ENCODE assay signal across 23 cellular contexts in genomic region chr20:45467861-45468260, GRCh38. TPM values are rescaled to one million over a fixed set of nuclear protein-coding genes. Genes with fewer than 3 reads are reported as not detected.
DNase-seq lines count a peak whose midpoint lies in the region; ATAC-seq and TF ChIP-seq lines count a peak whose summit lies in the region.
"Had no signal": no experiment of that assay in that cellular context is flagged by ENCODE, and none has a peak within 500 bp of the region (broad histone marks: within the 10 kb centered on the region; RNA-seq: fewer than 3 reads in every experiment).

No MANE protein-coding gene starts in this region.

- peaks cover 18% of the 10 kb centered on the region; the same call in 1 of the 2 replicates for H3K4me1 ChIP-seq in Caco-2

- H3K27me3 Mint-ChIP-seq in Caco-2 (ENCODE audit: insufficient read depth, unreplicated experiment) = peaks cover 9% of the 10 kb centered on the region

- H3K36me3 Mint-ChIP-seq in Caco-2 (ENCODE audit: insufficient read depth, unreplicated experiment) = no peaks in the 10 kb centered on the region
- H3K36me3 Mint-ChIP-seq: activated naive CD8-positive, alpha-beta T cell treated with anti-CD3 and anti-CD28 coated beads for 36 hours; immature natural killer cell had no signal

- intact Hi-C loops in Caco-2 (cut with micrococcal nuclease; ENCODE audit: unreplicated experiment) (no loop called here), sciatic nerve (cut with DNase I) (no loop called here)

- POLR2A ChIA-PET in Caco-2 (lab: Charles Lee) = interaction anchor here (0.5 to 1.1 kb wide), 2 partner anchors 105 to 142 kb away, joined by 3 read pairs; partner anchors contain the start of gene SYS1

- H3K9me3 ChIP-seq in MG63 = peaks cover 1% of the 10 kb centered on the region; the same call in 1 of the 2 replicates
- no peaks in the 10 kb centered on the region for H3K9me3 ChIP-seq in Caco-2
- H3K9me3 ChIP-seq: right lobe of liver had no signal

- H3K9me3 Mint-ChIP-seq in Caco-2 (ENCODE audit: unreplicated experiment) = no peaks in the 10 kb centered on the region
- H3K9me3 Mint-ChIP-seq: activated T-cell treated with anti-CD3 and anti-CD28 coated beads, Interleukin-2, amount 50 U/mL, for 72 hours; immature natural killer cell had no signal

- H3K4me3 ChIP-seq in MG63 (no peak overlapping the region), Caco-2 (ENCODE audit: low read depth, low read length) (no peak overlapping the region)
- H3K4me3 ChIP-seq: right lobe of liver had no signal

- no peak overlapping the region for H3K4me3 Mint-ChIP-seq in Caco-2 (ENCODE audit: unreplicated experiment)
- H3K4me3 Mint-ChIP-seq: activated naive CD8-positive, alpha-beta T cell treated with anti-CD3 and anti-CD28 coated beads for 36 hours; activated T-cell treated with anti-CD3 and anti-CD28 coated beads, Interleukin-2, amount 50 U/mL, for 72 hours; immature natural killer cell had no signal

- DNase-seq in COR-L47 (lab: John Stamatoyannopoulos, UW) (peak; percentile 69), MG63 (peak; percentile 47), NCI-H774 (lab: John Stamatoyannopoulos, UW) (peak; percentile 76), mucosa of gallbladder (ENCODE audit: low spot score) (peak; percentile 50), Caco-2 (no peak), sciatic nerve (ENCODE audit: low spot score) (no peak)
- no peak for DNase-seq in stimulated activated naive CD4-positive, alpha-beta T cell (lab: John Stamatoyannopoulos, UW)
- DNase-seq: activated CD4-positive, alpha-beta T cell treated with anti-CD3 and anti-CD28 coated beads, Interleukin-2, amount 50 U/mL, for 48 hours; activated naive CD8-positive, alpha-beta T cell treated with anti-CD3 and anti-CD28 coated beads for 36 hours; activated T-cell treated with anti-CD3 and anti-CD28 coated beads, Interleukin-2, amount 50 U/mL, for 72 hours; brain microvascular endothelial cell; dermis blood vessel endothelial cell; glutamatergic neuron; H9; immature natural killer cell; mesenchymal stem cell; MM.1S; NCI-H446 treated with DMSO at 0.1 percent for 48 hours; right lobe of liver; stimulated activated CD4-positive, alpha-beta T cell treated with anti-CD3 and anti-CD28 coated beads, Interleukin-2, amount 100 ng/mL, for 48 hours had no signal

- no peak for TF ChIP-seq CTCF in Caco-2 (IDR thresholded peaks at IDR 0.05; ENCODE audit: insufficient read depth in 1 of 2, low read depth in 1 of 2, low read length in 1 of 2, severe bottlenecking in 1 of 2, unreplicated experiment in 1 of 2)

- ATAC-seq in HG02798 (IDR thresholded peaks at IDR 0.05; ENCODE audit: poor library complexity, unreplicated experiment) (no peak), sciatic nerve (no peak)
- ATAC-seq: activated T-cell treated with anti-CD3 and anti-CD28 coated beads, Interleukin-2, amount 50 U/mL, for 72 hours; esophagus mucosa had no signal

- no TSS peak for BruUV-seq in Caco-2 (replicated peaks; lab: Mats Ljungman, UMichigan)

- no peak overlapping the region for H3K27ac Mint-ChIP-seq in Caco-2 (ENCODE audit: unreplicated experiment)
- H3K27ac Mint-ChIP-seq: activated naive CD8-positive, alpha-beta T cell treated with anti-CD3 and anti-CD28 coated beads for 36 hours; activated T-cell treated with anti-CD3 and anti-CD28 coated beads, Interleukin-2, amount 50 U/mL, for 72 hours; H9; immature natural killer cell had no signal

- CTCF ChIA-PET in Caco-2 (lab: Charles Lee) = interaction anchor here (1.2 to 2.3 kb wide), 3 partner anchors 31 to 303 kb away, joined by 3 to 6 read pairs (median 6); no protein-coding TSS in a partner anchor

- no peaks in the 10 kb centered on the region for H3K36me3 ChIP-seq in MG63
- no peaks in the 10 kb centered on the region for H3K36me3 ChIP-seq in Caco-2 (ENCODE audit: control insufficient read depth, insufficient read depth, low read length)
- H3K36me3 ChIP-seq: brain microvascular endothelial cell, right lobe of liver had no signal

- H3K4me1 Mint-ChIP-seq in Caco-2 (ENCODE audit: low read depth, unreplicated experiment) = peaks cover 8% of the 10 kb centered on the region

- H3K27me3 ChIP-seq in MG63 = peaks cover 52% of the 10 kb centered on the region
- H3K27me3 ChIP-seq in Caco-2 (replicated peaks; ENCODE audit: control insufficient read depth, insufficient read depth, low read length) = peaks cover 11% of the 10 kb centered on the region

RNA-seq across cellular contexts. Expression of gene WFDC2, which starts 1.7 kb away (rescaled TPM):
- total RNA-seq in MG63 (2014; rRNA removed; shearing (Covaris generic); ENCODE audit: low replicate concordance) = not detected in 2 replicates
- total RNA-seq in mucosa of gallbladder = 144 TPM
- 14.3 and 16.9 TPM in 2 replicates for total RNA-seq in Caco-2 (2022)
- total RNA-seq in sciatic nerve = 4.1 TPM
- total RNA-seq: dermis blood vessel endothelial cell had no signal

RNA-seq across cellular contexts. Expression of gene SPINT3, which starts 47.6 kb away (rescaled TPM):
- not detected in 2 replicates for total RNA-seq in MG63 (2014; rRNA removed; shearing (Covaris generic); ENCODE audit: low replicate concordance)
- total RNA-seq in mucosa of gallbladder = not detected
- not detected in 2 replicates for total RNA-seq in Caco-2 (2022)
- not detected for total RNA-seq in sciatic nerve
- total RNA-seq: activated naive CD8-positive, alpha-beta T cell treated with anti-CD3 and anti-CD28 coated beads for 36 hours; activated T-cell treated with anti-CD3 and anti-CD28 coated beads, Interleukin-2, amount 50 U/mL, for 72 hours; dermis blood vessel endothelial cell; esophagus mucosa; H9; right lobe of liver; temporal lobe had no signal

RNA-seq across cellular contexts. Expression of gene PIGT, which starts 51.9 kb away (rescaled TPM):
- 35.6 and 66.5 TPM in 2 replicates for total RNA-seq in MG63 (2014; rRNA removed; shearing (Covaris generic); ENCODE audit: low replicate concordance)
- total RNA-seq in mucosa of gallbladder (98.3 TPM), Caco-2 (2022) (239 and 259 TPM in 2 replicates), sciatic nerve (67.4 TPM)

RNA-seq across cellular contexts. Expression of gene DBNDD2, which starts 59.8 kb away (rescaled TPM):
- total RNA-seq in MG63 (2014; rRNA removed; shearing (Covaris generic); ENCODE audit: low replicate concordance) = 17.6 and 25.0 TPM in 2 replicates
- total RNA-seq in mucosa of gallbladder = 48.0 TPM
- total RNA-seq in Caco-2 (2022) = 71.0 and 74.3 TPM in 2 replicates
- total RNA-seq in sciatic nerve = 49.0 TPM

Comparison
In these comparisons a context has a peak if more than half of its experiments do, and no peak if none do; other contexts are left out.
1. DNase-seq: peak in COR-L47 (single experiment), MG63 (single experiment), NCI-H774 (single experiment) and mucosa of gallbladder (single experiment); none in Caco-2 (0 of 2), stimulated activated naive CD4-positive, alpha-beta T cell (0 of 6) and sciatic nerve (single experiment).